9 cellular contexts compared by ENCODE assay signal in genomic region chr11:72078477-72078876, GRCh38. TPM values are rescaled to one million over a fixed set of nuclear protein-coding genes. Genes with fewer than 3 reads are reported as not detected.
DNase-seq lines count a peak whose midpoint lies in the region; ATAC-seq, FAIRE-seq and TF ChIP-seq lines count a peak whose summit lies in the region.
"Had no signal": no experiment of that assay in that cellular context is flagged by ENCODE, and none has a peak within 500 bp of the region (broad histone marks: within the 10 kb centered on the region; RNA-seq: fewer than 3 reads in every experiment).

No MANE protein-coding gene starts in this region.

- CTCF ChIA-PET in HepG2 (lab: Yijun Ruan, JAX; ENCODE audit: low intra/inter-chr PET ratio, low total read pairs) = no interaction called here
- CTCF ChIA-PET in RWPE1 (lab: Yijun Ruan, JAX) = interaction anchor here (0.6 to 1.6 kb wide), 5 partner anchors 13 to 154 kb away, joined by 3 to 8 read pairs (median 4); no protein-coding TSS in a partner anchor

- H3K4me1 ChIP-seq in HepG2 (ENCODE audit: insufficient read depth, low read length) (peaks cover 24% of the 10 kb centered on the region), right lobe of liver (peaks cover 0 to 10% (median 0%) of the 10 kb centered on the region in 4 donors), body of pancreas (peaks cover 25% of the 10 kb centered on the region), mesodermal cell (ENCODE audit: control insufficient read depth, insufficient read depth, low read length, poor library complexity, severe bottlenecking) (peaks cover 18% of the 10 kb centered on the region), aorta (ENCODE audit: control insufficient read depth in 1 of 2, insufficient read depth in 2 of 2, low read length in 2 of 2) (no peaks in the 10 kb centered on the region)

- intact Hi-C loops in HepG2 (cut with micrococcal nuclease; ENCODE audit: unreplicated experiment) (no loop called here), right lobe of liver (cut with DNase I) (no loop called here), body of pancreas (cut with DNase I) (no loop called here), aorta (cut with DNase I) (loop anchor here in 1 of 2 donors (5.0 kb wide), 1 partner anchor 36 kb away; no protein-coding TSS in a partner anchor)

- H3K9me3 ChIP-seq in HepG2 (ENCODE audit: low read length) (no peaks in the 10 kb centered on the region), right lobe of liver (no peaks in the 10 kb centered on the region), body of pancreas (no peaks in the 10 kb centered on the region), mesodermal cell (ENCODE audit: control insufficient read depth, low read length) (no peaks in the 10 kb centered on the region), aorta (ENCODE audit: control insufficient read depth, low read length) (no peaks in the 10 kb centered on the region)

- ATAC-seq in HepG2 (no peak), right lobe of liver (no peak), body of pancreas (no peak), aorta (ENCODE audit: low FRiP score) (no peak), GM18868 (IDR thresholded peaks at IDR 0.05; ENCODE audit: unreplicated experiment) (no peak)

- DNase-seq in HepG2 (ENCODE audit: low spot score) (no peak), right lobe of liver (no peak), body of pancreas (no peak), aorta (no peak), RWPE1 (ENCODE audit: low spot score) (no peak)
- no peak for DNase-seq in stimulated activated CD4-positive, alpha-beta T cell treated with anti-CD3 and anti-CD28 coated beads, Interleukin-1b, Interleukin-23, amount 100 ng/mL, for 48 hours

- in situ Hi-C loops in HepG2 (cut with HindIII; ENCODE audit: extremely low pct_ligation_motif_present, low pct_unique_long_range_greater_than_20kb) = no loop called here

- TF ChIP-seq CTCF in HepG2 (CRISPR knock-in tag; IDR thresholded peaks at IDR 0.05) (no peak), right lobe of liver (IDR thresholded peaks at IDR 0.05) (no peak), body of pancreas (IDR thresholded peaks at IDR 0.05) (no peak), RWPE1 (conservative IDR thresholded peaks at IDR 0.05; ENCODE audit: low read depth) (no peak)

- TSS peak; percentile 53 for BruUV-seq in HepG2 (replicated peaks; lab: Mats Ljungman, UMichigan)

- peak overlapping the region; percentile 77 for H3K9ac ChIP-seq in HepG2 (ENCODE audit: insufficient read depth, low read depth, low read length)

- H3K4me3 ChIP-seq in HepG2 (replicated peaks in 1 of 3; ENCODE audit: insufficient read depth in 1 of 3, low read depth in 2 of 3, low read length in 3 of 3) (peak overlapping the region; percentile 71 to 92 (median 83); a peak in 4 of 6 replicates), right lobe of liver (no peak overlapping the region), body of pancreas (no peak overlapping the region), mesodermal cell (ENCODE audit: extremely low read depth, insufficient read depth, low read length, poor library complexity, severe bottlenecking) (peak overlapping the region; percentile 79), aorta (ENCODE audit: low read length in 2 of 2) (no peak overlapping the region)

- TF ChIP-seq POLR2A in HepG2 (IDR thresholded peaks at IDR 0.05; ENCODE audit: insufficient read depth in 1 of 2, low read depth in 2 of 2, low read length in 2 of 2) (no peak), right lobe of liver (IDR thresholded peaks at IDR 0.05) (no peak), body of pancreas (IDR thresholded peaks at IDR 0.05) (no peak)

- POLR2A ChIA-PET in HepG2 (lab: Yijun Ruan, JAX) = interaction anchor here (1.2 to 2.5 kb wide), 2 partner anchors 22 to 37 kb away, joined by 3 to 18 read pairs; no protein-coding TSS in a partner anchor
- POLR2A ChIA-PET in RWPE1 (lab: Yijun Ruan, JAX; ENCODE audit: low non-redundant PET) = no interaction called here

- no peaks in the 10 kb centered on the region for H4K20me1 ChIP-seq in HepG2 (ENCODE audit: insufficient read depth, low read length)

- peaks cover 0 to 10% of the 10 kb centered on the region in 2 experiments; a peak in 3 of 5 replicates for H3K36me3 ChIP-seq in HepG2 (replicated peaks in 1 of 2; ENCODE audit: control insufficient read depth in 1 of 2, insufficient read depth in 2 of 2, low read length in 2 of 2)
- no peaks in the 10 kb centered on the region for H3K36me3 ChIP-seq in right lobe of liver
- H3K36me3 ChIP-seq in body of pancreas (replicated peaks in 1 of 2; ENCODE audit: insufficient read depth in 1 of 2, low read depth in 2 of 2) = no peaks in the 10 kb centered on the region
- peaks cover 7% of the 10 kb centered on the region for H3K36me3 ChIP-seq in mesodermal cell (ENCODE audit: control insufficient read depth, insufficient read depth, low read length)
- H3K36me3 ChIP-seq in aorta (ENCODE audit: control insufficient read depth in 1 of 2, insufficient read depth in 2 of 2, low read length in 1 of 2) = no peaks in the 10 kb centered on the region

- peak overlapping the region; percentile 86 for H3K27ac ChIP-seq in HepG2 (ENCODE audit: extremely low read length, insufficient read depth, low read length)
- H3K27ac ChIP-seq in right lobe of liver = no peak overlapping the region
- peak overlapping the region in 3 of 4 donors; percentile 87 to 96 (median 92) for H3K27ac ChIP-seq in body of pancreas
- H3K27ac ChIP-seq in mesodermal cell (ENCODE audit: low read depth, low read length, severe bottlenecking) = peak overlapping the region; percentile 4
- H3K27ac ChIP-seq in aorta (ENCODE audit: low read depth in 1 of 2, low read length in 2 of 2) = peak overlapping the region; percentile 23 to 52
- no peak overlapping the region for H3K27ac ChIP-seq in RWPE1

- H3K4me2 ChIP-seq in HepG2 (ENCODE audit: low read depth, low read length) = peak overlapping the region; percentile 82

- TF ChIP-seq EP300 in HepG2 (IDR thresholded peaks at IDR 0.05; ENCODE audit: low read depth in 2 of 2, low read length in 2 of 2) (no peak), HepG2 (CRISPR knock-in tag; IDR thresholded peaks at IDR 0.05; ENCODE audit: borderline replicate concordance) (no peak)

- peaks cover 57% of the 10 kb centered on the region for H3K79me2 ChIP-seq in HepG2 (ENCODE audit: insufficient read depth, low read length)

- no peak overlapping the region for H2AFZ ChIP-seq in HepG2 (ENCODE audit: low read length)

- no peak for TF ChIP-seq RAD21 in HepG2 (CRISPR knock-in tag; IDR thresholded peaks at IDR 0.05)

- no peak for FAIRE-seq in HepG2 (lab: Jason Lieb, UNC)

- 81% methylated on average over 6 of the region's 6 CpGs for WGBS in HepG2 (ENCODE audit: low lambda C conversion rate)
- 85% methylated on average over 6 of the region's 6 CpGs for WGBS in right lobe of liver (ENCODE audit: insufficient coverage, low coverage, low lambda C conversion rate, missing lambda C conversion rate)
- 44 to 67% methylated on average over 6 of the region's 6 CpGs for WGBS in body of pancreas, 2 donors
- WGBS in mesodermal cell (ENCODE audit: insufficient coverage in 2 of 2), 2 experiments = 96 to 98% methylated on average over 5 of the region's 6 CpGs
- 65 to 77% methylated on average over 6 of the region's 6 CpGs for WGBS in aorta, 2 donors

- H3K27me3 ChIP-seq in HepG2 (ENCODE audit: control insufficient read depth in 1 of 2, insufficient read depth in 2 of 2, low read length in 2 of 2) = no peaks in the 10 kb centered on the region; a peak in 1 of 5 replicates
- no peaks in the 10 kb centered on the region for H3K27me3 ChIP-seq in right lobe of liver
- H3K27me3 ChIP-seq in body of pancreas = no peaks in the 10 kb centered on the region
- no peaks in the 10 kb centered on the region for H3K27me3 ChIP-seq in aorta (ENCODE audit: control insufficient read depth in 1 of 2, insufficient read depth in 2 of 2, low read length in 1 of 2)

RNA-seq across cellular contexts. Expression of gene NUMA1, which starts 1.9 kb away (rescaled TPM):
- total RNA-seq in HepG2 (2016; rRNA removed; fragmentation: Illumina TruSeq; extraction: Trizol) (60.2 and 67.7 TPM in 2 replicates), right lobe of liver (10 to 100 TPM; 47.3 to 62.5 (median 54.5) TPM), body of pancreas (100 to 1,000 TPM; 173 to 191 TPM), aorta (100 to 1,000 TPM; 150 to 241 TPM)
- total RNA-seq in HepG2 (2016; cell fraction: cytosol; rRNA removed; fragmentation: Illumina TruSeq; extraction: Trizol; ENCODE audit: low read depth) = 5.2 and 6.6 TPM in 2 replicates
- 55.8 and 59.6 TPM in 2 replicates for total RNA-seq in HepG2 (2016; cell fraction: insoluble cytoplasmic fraction; rRNA removed; fragmentation: Illumina TruSeq; extraction: Trizol)
- 16.9 and 17.1 TPM in 2 replicates for total RNA-seq in HepG2 (2016; cell fraction: membrane; rRNA removed; fragmentation: Illumina TruSeq; extraction: Trizol)
- total RNA-seq in HepG2 (2016; cell fraction: nucleus; rRNA removed; fragmentation: Illumina TruSeq; extraction: Trizol) = 51.9 and 58.7 TPM in 2 replicates
- polyA plus RNA-seq in HepG2 (2011; rRNA removed) (57.3 and 65.8 TPM in 2 replicates), aorta (100 to 1,000 TPM in 1 of 2 donors, 10 to 100 TPM in 1; 40.4 to 322 TPM)
- 23.8 and 38.7 TPM in 2 replicates for polyA plus RNA-seq in HepG2 (2011; cell fraction: cytosol; rRNA removed)
- polyA plus RNA-seq in HepG2 (2011; cell fraction: nucleus; rRNA removed) = 197 and 254 TPM in 2 replicates
- polyA plus RNA-seq in HepG2 (2012) = 47.1 and 54.6 TPM in 2 replicates
- polyA plus RNA-seq in HepG2 (2016; cell fraction: cytosol; fragmentation: Illumina TruSeq; extraction: Trizol; ENCODE audit: low read depth) = 2.2 and 2.8 TPM in 2 replicates
- polyA plus RNA-seq in HepG2 (2016; cell fraction: insoluble cytoplasmic fraction; fragmentation: Illumina TruSeq; extraction: Trizol; ENCODE audit: low read depth) = 26.9 and 40.2 TPM in 2 replicates
- 4.8 and 6.1 TPM in 2 replicates for polyA plus RNA-seq in HepG2 (2016; cell fraction: membrane; fragmentation: Illumina TruSeq; extraction: Trizol; ENCODE audit: low read depth)
- 97.1 and 105 TPM in 2 replicates for polyA plus RNA-seq in HepG2 (2016; cell fraction: nucleus; fragmentation: Illumina TruSeq; extraction: Trizol; ENCODE audit: insufficient read depth, low read depth)
- polyA minus RNA-seq in HepG2 (2011; rRNA and poly(A)+ RNA removed; ENCODE audit: low replicate concordance) = 229 and 402 TPM in 2 replicates
- 45.5 and 48.0 TPM in 2 replicates for polyA minus RNA-seq in HepG2 (2011; cell fraction: cytosol; rRNA and poly(A)+ RNA removed)
- 93.7 and 98.8 TPM in 2 replicates for polyA minus RNA-seq in HepG2 (2011; cell fraction: nucleus; rRNA and poly(A)+ RNA removed)
- 146 TPM for polyA plus RNA-seq in mesodermal cell (2013, experiment 1 of 2)
- 135 TPM for polyA plus RNA-seq in mesodermal cell (2013, experiment 2 of 2)

RNA-seq across cellular contexts. Expression of gene LRRC51, which starts 2.2 kb away (rescaled TPM):
- total RNA-seq in HepG2 (2016; rRNA removed; fragmentation: Illumina TruSeq; extraction: Trizol) = 6.0 and 6.4 TPM in 2 replicates
- 5.0 and 9.1 TPM in 2 replicates for total RNA-seq in HepG2 (2016; cell fraction: cytosol; rRNA removed; fragmentation: Illumina TruSeq; extraction: Trizol; ENCODE audit: low read depth)
- total RNA-seq in HepG2 (2016; cell fraction: insoluble cytoplasmic fraction; rRNA removed; fragmentation: Illumina TruSeq; extraction: Trizol) = 5.4 and 7.4 TPM in 2 replicates
- total RNA-seq in HepG2 (2016; cell fraction: membrane; rRNA removed; fragmentation: Illumina TruSeq; extraction: Trizol) = 11.2 and 16.0 TPM in 2 replicates
- 1.8 TPM in 2 replicates for total RNA-seq in HepG2 (2016; cell fraction: nucleus; rRNA removed; fragmentation: Illumina TruSeq; extraction: Trizol)
- 3.4 and 5.3 TPM in 2 replicates for polyA plus RNA-seq in HepG2 (2011; rRNA removed)
- polyA plus RNA-seq in HepG2 (2011; cell fraction: cytosol; rRNA removed) = 4.4 and 18.0 TPM in 2 replicates
- polyA plus RNA-seq in HepG2 (2011; cell fraction: nucleus; rRNA removed) = 3.6 and 3.9 TPM in 2 replicates
- 2.3 and 4.8 TPM in 2 replicates for polyA plus RNA-seq in HepG2 (2012)
- 11.7 and 14.5 TPM in 2 replicates for polyA plus RNA-seq in HepG2 (2016; cell fraction: cytosol; fragmentation: Illumina TruSeq; extraction: Trizol; ENCODE audit: low read depth)
- polyA plus RNA-seq in HepG2 (2016; cell fraction: insoluble cytoplasmic fraction; fragmentation: Illumina TruSeq; extraction: Trizol; ENCODE audit: low read depth) = 6.4 and 8.4 TPM in 2 replicates
- polyA plus RNA-seq in HepG2 (2016; cell fraction: membrane; fragmentation: Illumina TruSeq; extraction: Trizol; ENCODE audit: low read depth) = 8.9 and 11.6 TPM in 2 replicates
- polyA plus RNA-seq in HepG2 (2016; cell fraction: nucleus; fragmentation: Illumina TruSeq; extraction: Trizol; ENCODE audit: insufficient read depth, low read depth) = 6.2 and 7.2 TPM in 2 replicates
- 3.6 and 14.5 TPM in 2 replicates for polyA minus RNA-seq in HepG2 (2011; rRNA and poly(A)+ RNA removed; ENCODE audit: low replicate concordance)
- polyA minus RNA-seq in HepG2 (2011; cell fraction: cytosol; rRNA and poly(A)+ RNA removed) = 1.5 and 4.6 TPM in 2 replicates
- polyA minus RNA-seq in HepG2 (2011; cell fraction: nucleus; rRNA and poly(A)+ RNA removed) = 1.3 and 1.6 TPM in 2 replicates
- 1 to 10 TPM; 3.3 to 9.0 (median 6.1) TPM for total RNA-seq in right lobe of liver
- 1 to 10 TPM; 2.3 to 9.9 TPM for total RNA-seq in body of pancreas
- 5.4 TPM for polyA plus RNA-seq in mesodermal cell (2013, experiment 1 of 2)
- 4.9 TPM for polyA plus RNA-seq in mesodermal cell (2013, experiment 2 of 2)
- 1 to 10 TPM; 6.6 to 8.5 TPM for total RNA-seq in aorta
- polyA plus RNA-seq in aorta = 10 to 100 TPM in 1 of 2 donors, 1 to 10 TPM in 1; 8.6 to 12.8 TPM

RNA-seq across cellular contexts. Expression of gene LAMTOR1, which starts 24.6 kb away (rescaled TPM):
- total RNA-seq in HepG2 (2016; rRNA removed; fragmentation: Illumina TruSeq; extraction: Trizol) (63.4 and 66.0 TPM in 2 replicates), right lobe of liver (10 to 100 TPM; 30.3 to 92.2 (median 38.7) TPM), body of pancreas (10 to 100 TPM; 65.6 to 66.9 TPM), aorta (10 to 100 TPM; 61.1 to 62.6 TPM)
- total RNA-seq in HepG2 (2016; cell fraction: cytosol; rRNA removed; fragmentation: Illumina TruSeq; extraction: Trizol; ENCODE audit: low read depth) = 126 and 135 TPM in 2 replicates
- 54.5 and 63.4 TPM in 2 replicates for total RNA-seq in HepG2 (2016; cell fraction: insoluble cytoplasmic fraction; rRNA removed; fragmentation: Illumina TruSeq; extraction: Trizol)
- total RNA-seq in HepG2 (2016; cell fraction: membrane; rRNA removed; fragmentation: Illumina TruSeq; extraction: Trizol) = 137 and 158 TPM in 2 replicates
- total RNA-seq in HepG2 (2016; cell fraction: nucleus; rRNA removed; fragmentation: Illumina TruSeq; extraction: Trizol) = 32.3 and 35.3 TPM in 2 replicates
- polyA plus RNA-seq in HepG2 (2011; rRNA removed) (60.4 and 68.2 TPM in 2 replicates), aorta (100 to 1,000 TPM; 100 to 160 TPM)
- 55.4 and 70.7 TPM in 2 replicates for polyA plus RNA-seq in HepG2 (2011; cell fraction: cytosol; rRNA removed)
- 50.2 and 55.1 TPM in 2 replicates for polyA plus RNA-seq in HepG2 (2011; cell fraction: nucleus; rRNA removed)
- polyA plus RNA-seq in HepG2 (2012) = 45.2 and 46.6 TPM in 2 replicates
- polyA plus RNA-seq in HepG2 (2016; cell fraction: cytosol; fragmentation: Illumina TruSeq; extraction: Trizol; ENCODE audit: low read depth) = 209 and 215 TPM in 2 replicates
- 81.6 and 89.9 TPM in 2 replicates for polyA plus RNA-seq in HepG2 (2016; cell fraction: insoluble cytoplasmic fraction; fragmentation: Illumina TruSeq; extraction: Trizol; ENCODE audit: low read depth)
- 210 and 214 TPM in 2 replicates for polyA plus RNA-seq in HepG2 (2016; cell fraction: membrane; fragmentation: Illumina TruSeq; extraction: Trizol; ENCODE audit: low read depth)
- polyA plus RNA-seq in HepG2 (2016; cell fraction: nucleus; fragmentation: Illumina TruSeq; extraction: Trizol; ENCODE audit: insufficient read depth, low read depth) = 62.0 and 71.8 TPM in 2 replicates
- 222 and 285 TPM in 2 replicates for polyA minus RNA-seq in HepG2 (2011; rRNA and poly(A)+ RNA removed; ENCODE audit: low replicate concordance)
- 43.9 and 45.7 TPM in 2 replicates for polyA minus RNA-seq in HepG2 (2011; cell fraction: cytosol; rRNA and poly(A)+ RNA removed)
- 42.5 and 48.2 TPM in 2 replicates for polyA minus RNA-seq in HepG2 (2011; cell fraction: nucleus; rRNA and poly(A)+ RNA removed)
- polyA plus RNA-seq in mesodermal cell (2013, experiment 1 of 2) = 142 TPM
- polyA plus RNA-seq in mesodermal cell (2013, experiment 2 of 2) = 112 TPM

RNA-seq across cellular contexts. Expression of gene TOMT, which starts 27.2 kb away (rescaled TPM):
- total RNA-seq in HepG2 (2016; rRNA removed; fragmentation: Illumina TruSeq; extraction: Trizol) (not detected in 2 replicates), right lobe of liver (under 1 TPM in 2 of 6 experiments, not detected in 4; 0.17 to 0.29 TPM), body of pancreas (not detected), aorta (not detected)
- total RNA-seq in HepG2 (2016; cell fraction: cytosol; rRNA removed; fragmentation: Illumina TruSeq; extraction: Trizol; ENCODE audit: low read depth) = not detected in 2 replicates
- total RNA-seq in HepG2 (2016; cell fraction: insoluble cytoplasmic fraction; rRNA removed; fragmentation: Illumina TruSeq; extraction: Trizol) = not detected in 2 replicates
- not detected in 2 replicates for total RNA-seq in HepG2 (2016; cell fraction: membrane; rRNA removed; fragmentation: Illumina TruSeq; extraction: Trizol)
- not detected in 2 replicates for total RNA-seq in HepG2 (2016; cell fraction: nucleus; rRNA removed; fragmentation: Illumina TruSeq; extraction: Trizol)
- polyA plus RNA-seq in HepG2 (2011; rRNA removed) (not detected in 2 replicates), aorta (not detected)
- polyA plus RNA-seq in HepG2 (2011; cell fraction: cytosol; rRNA removed) = not detected in 2 replicates
- 0.18 TPM in 1 of 2 replicates, not detected in the other for polyA plus RNA-seq in HepG2 (2011; cell fraction: nucleus; rRNA removed)
- not detected in 2 replicates for polyA plus RNA-seq in HepG2 (2012)
- polyA plus RNA-seq in HepG2 (2016; cell fraction: cytosol; fragmentation: Illumina TruSeq; extraction: Trizol; ENCODE audit: low read depth) = not detected in 2 replicates
- not detected in 2 replicates for polyA plus RNA-seq in HepG2 (2016; cell fraction: insoluble cytoplasmic fraction; fragmentation: Illumina TruSeq; extraction: Trizol; ENCODE audit: low read depth)
- polyA plus RNA-seq in HepG2 (2016; cell fraction: membrane; fragmentation: Illumina TruSeq; extraction: Trizol; ENCODE audit: low read depth) = not detected in 2 replicates
- polyA plus RNA-seq in HepG2 (2016; cell fraction: nucleus; fragmentation: Illumina TruSeq; extraction: Trizol; ENCODE audit: insufficient read depth, low read depth) = not detected in 2 replicates
- polyA minus RNA-seq in HepG2 (2011; rRNA and poly(A)+ RNA removed; ENCODE audit: low replicate concordance) = not detected in 2 replicates
- not detected in 2 replicates for polyA minus RNA-seq in HepG2 (2011; cell fraction: cytosol; rRNA and poly(A)+ RNA removed)
- polyA minus RNA-seq in HepG2 (2011; cell fraction: nucleus; rRNA and poly(A)+ RNA removed) = not detected in 2 replicates
- polyA plus RNA-seq in mesodermal cell (2013, experiment 1 of 2) = not detected
- polyA plus RNA-seq in mesodermal cell (2013, experiment 2 of 2) = not detected
- total RNA-seq: cardiac septum had no signal

RNA-seq across cellular contexts. Expression of gene ANAPC15, which starts 34.0 kb away (rescaled TPM):
- 25.2 and 25.7 TPM in 2 replicates for total RNA-seq in HepG2 (2016; rRNA removed; fragmentation: Illumina TruSeq; extraction: Trizol)
- total RNA-seq in HepG2 (2016; cell fraction: cytosol; rRNA removed; fragmentation: Illumina TruSeq; extraction: Trizol; ENCODE audit: low read depth) = 42.2 and 48.2 TPM in 2 replicates
- total RNA-seq in HepG2 (2016; cell fraction: insoluble cytoplasmic fraction; rRNA removed; fragmentation: Illumina TruSeq; extraction: Trizol) = 24.5 and 26.9 TPM in 2 replicates
- 37.1 and 49.0 TPM in 2 replicates for total RNA-seq in HepG2 (2016; cell fraction: membrane; rRNA removed; fragmentation: Illumina TruSeq; extraction: Trizol)
- 16.1 and 21.3 TPM in 2 replicates for total RNA-seq in HepG2 (2016; cell fraction: nucleus; rRNA removed; fragmentation: Illumina TruSeq; extraction: Trizol)
- polyA plus RNA-seq in HepG2 (2011; rRNA removed) = 16.5 and 18.8 TPM in 2 replicates
- polyA plus RNA-seq in HepG2 (2011; cell fraction: cytosol; rRNA removed) = 19.3 and 19.5 TPM in 2 replicates
- polyA plus RNA-seq in HepG2 (2011; cell fraction: nucleus; rRNA removed) = 13.9 and 15.6 TPM in 2 replicates
- polyA plus RNA-seq in HepG2 (2012) = 13.7 and 14.9 TPM in 2 replicates
- 44.0 and 55.6 TPM in 2 replicates for polyA plus RNA-seq in HepG2 (2016; cell fraction: cytosol; fragmentation: Illumina TruSeq; extraction: Trizol; ENCODE audit: low read depth)
- 22.3 and 27.7 TPM in 2 replicates for polyA plus RNA-seq in HepG2 (2016; cell fraction: insoluble cytoplasmic fraction; fragmentation: Illumina TruSeq; extraction: Trizol; ENCODE audit: low read depth)
- polyA plus RNA-seq in HepG2 (2016; cell fraction: membrane; fragmentation: Illumina TruSeq; extraction: Trizol; ENCODE audit: low read depth) = 39.1 and 47.1 TPM in 2 replicates
- polyA plus RNA-seq in HepG2 (2016; cell fraction: nucleus; fragmentation: Illumina TruSeq; extraction: Trizol; ENCODE audit: insufficient read depth, low read depth) = 19.5 and 20.8 TPM in 2 replicates
- polyA minus RNA-seq in HepG2 (2011; rRNA and poly(A)+ RNA removed; ENCODE audit: low replicate concordance) = 13.6 and 56.8 TPM in 2 replicates
- polyA minus RNA-seq in HepG2 (2011; cell fraction: cytosol; rRNA and poly(A)+ RNA removed) = 2.2 and 3.7 TPM in 2 replicates
- polyA minus RNA-seq in HepG2 (2011; cell fraction: nucleus; rRNA and poly(A)+ RNA removed) = 16.4 and 21.0 TPM in 2 replicates
- total RNA-seq in right lobe of liver = 10 to 100 TPM; 11.8 to 17.0 (median 14.2) TPM
- total RNA-seq in body of pancreas = 10 to 100 TPM; 14.2 to 22.1 TPM
- polyA plus RNA-seq in mesodermal cell (2013, experiment 1 of 2) = 38.9 TPM
- 48.8 TPM for polyA plus RNA-seq in mesodermal cell (2013, experiment 2 of 2)
- 10 to 100 TPM; 24.6 to 24.7 TPM for total RNA-seq in aorta
- 10 to 100 TPM; 48.5 to 71.6 TPM for polyA plus RNA-seq in aorta

Comparison
In these comparisons a context has a peak if more than half of its experiments do, and no peak if none do; other contexts are left out.
1. H3K27ac ChIP-seq: peak in HepG2 (single experiment), body of pancreas (3 of 4), mesodermal cell (single experiment) and aorta (2 of 2); none in right lobe of liver (0 of 3) and RWPE1 (single experiment).
2. H3K4me3 ChIP-seq: peak in HepG2 (3 of 3) and mesodermal cell (single experiment); none in right lobe of liver (0 of 3), body of pancreas (0 of 2) and aorta (0 of 2).